In genomic region chr11:116511684-116512083, GRCh38 we compare ENCODE assay signal across 29 cellular contexts.
"Had no signal": no experiment of that assay in that cellular context is flagged by ENCODE, and none has a peak within 500 bp of the region (broad histone marks: within the 10 kb centered on the region; RNA-seq: fewer than 3 reads in every experiment).

No MANE protein-coding gene starts in this region.

- H3K36me3 ChIP-seq: ascending aorta, breast epithelium, cardiac muscle cell, esophagus muscularis mucosa, gastrocnemius medialis, heart right ventricle had no signal

- H3K4me1 Mint-ChIP-seq: activated CD4-positive, alpha-beta T cell treated with anti-CD3 and anti-CD28 coated beads for 36 hours; activated T-helper 17 cell treated with anti-CD3 and anti-CD28 coated beads, Interleukin-2, amount 50 U/mL, for 72 hours; central memory CD8-positive, alpha-beta T cell; T-helper 17 cell had no signal

- H3K27ac ChIP-seq: ascending aorta, breast epithelium, cardiac muscle cell, esophagus muscularis mucosa, foreskin keratinocyte, gastrocnemius medialis, heart right ventricle had no signal

- H3K4me3 Mint-ChIP-seq: activated CD4-positive, alpha-beta T cell treated with anti-CD3 and anti-CD28 coated beads for 36 hours; activated CD8-positive, alpha-beta T cell treated with anti-CD3 and anti-CD28 coated beads for 36 hours; activated naive CD8-positive, alpha-beta T cell; activated T-cell treated with anti-CD3 and anti-CD28 coated beads, Interleukin-2, amount 50 U/mL, for 4 hours; activated T-helper 17 cell treated with anti-CD3 and anti-CD28 coated beads, Interleukin-2, amount 50 U/mL, for 72 hours; brain; central memory CD8-positive, alpha-beta T cell; T-helper 17 cell; T-helper 2 cell treated with Interferon-gamma antibody and Interleukin-4, amounts not matched to agents 5 μg/mL and 100 μg/mL, for 36 hours had no signal

- H3K4me3 ChIP-seq: ascending aorta, breast epithelium, cardiac muscle cell, esophagus muscularis mucosa, gastrocnemius medialis, heart right ventricle had no signal

- H3K9me3 Mint-ChIP-seq: activated CD8-positive, alpha-beta T cell treated with anti-CD3 and anti-CD28 coated beads for 36 hours; activated T-cell treated with anti-CD3 and anti-CD28 coated beads, Interleukin-2, amount 50 U/mL, for 4 hours; activated T-helper 17 cell treated with anti-CD3 and anti-CD28 coated beads, Interleukin-2, amount 50 U/mL, for 72 hours; central memory CD8-positive, alpha-beta T cell; T-helper 2 cell treated with Interferon-gamma antibody and Interleukin-4, amounts not matched to agents 5 μg/mL and 100 μg/mL, for 36 hours had no signal

- H3K27me3 ChIP-seq: ascending aorta, cardiac muscle cell had no signal

- DNase-seq: activated CD4-positive, alpha-beta T cell treated with anti-CD3 and anti-CD28 coated beads for 36 hours; activated CD4-positive, alpha-beta T cell treated with anti-CD3 and anti-CD28 coated beads, Interleukin-2, amount 50 U/mL, for 1 hour; activated CD4-positive, alpha-beta T cell treated with anti-CD3 and anti-CD28 coated beads, Interleukin-2, amount 50 U/mL, for 48 hours; activated CD4-positive, CD25-positive, alpha-beta regulatory T cell; activated CD4-positive, CD25-positive, alpha-beta regulatory T cell treated with anti-CD3 and anti-CD28 coated beads, Interleukin-2, amount 50 U/mL, for 72 hours; activated CD8-positive, alpha-beta T cell treated with anti-CD3 and anti-CD28 coated beads for 36 hours; activated effector memory CD4-positive, alpha-beta T cell treated with Interleukin-2 at 50 U/mL for 16 hours; activated gamma-delta T cell treated with Interleukin-2 at 50 U/mL for 16 hours; activated naive CD4-positive, alpha-beta T cell treated with anti-CD3 and anti-CD28 coated beads, Interleukin-2, amount 50 U/mL, for 16 hours; activated naive CD4-positive, alpha-beta T cell treated with Interleukin-2 at 50 U/mL for 16 hours; activated T-cell treated with anti-CD3 and anti-CD28 coated beads, Interleukin-2, amount 50 U/mL, for 4 hours; cortex of kidney; effector memory CD4-positive, alpha-beta T cell; erythroblast; foreskin keratinocyte; gastrocnemius medialis; heart right ventricle; T-helper 1 cell; T-helper 17 cell; T1000 had no signal

- H3K27ac Mint-ChIP-seq: activated CD4-positive, alpha-beta T cell treated with anti-CD3 and anti-CD28 coated beads for 36 hours; activated CD8-positive, alpha-beta T cell treated with anti-CD3 and anti-CD28 coated beads for 36 hours; activated naive CD8-positive, alpha-beta T cell; activated T-helper 17 cell treated with anti-CD3 and anti-CD28 coated beads, Interleukin-2, amount 50 U/mL, for 72 hours; T-helper 17 cell; T-helper 2 cell treated with Interferon-gamma antibody and Interleukin-4, amounts not matched to agents 5 μg/mL and 100 μg/mL, for 36 hours had no signal

- H3K4me1 ChIP-seq: ascending aorta, breast epithelium, esophagus muscularis mucosa, foreskin keratinocyte, gastrocnemius medialis, heart right ventricle had no signal

- H3K9me3 ChIP-seq: ascending aorta, breast epithelium, esophagus muscularis mucosa, gastrocnemius medialis, heart right ventricle had no signal

- ATAC-seq: activated CD4-positive, alpha-beta T cell treated with anti-CD3 and anti-CD28 coated beads for 36 hours; activated CD8-positive, alpha-beta T cell treated with anti-CD3 and anti-CD28 coated beads for 36 hours; activated T-cell treated with anti-CD3 and anti-CD28 coated beads, Interleukin-2, amount 50 U/mL, for 4 hours; activated T-helper 17 cell treated with anti-CD3 and anti-CD28 coated beads, Interleukin-2, amount 50 U/mL, for 72 hours; foreskin keratinocyte; gastrocnemius medialis; heart right ventricle; T-helper 17 cell had no signal

- H3K36me3 Mint-ChIP-seq: activated naive CD8-positive, alpha-beta T cell; brain had no signal
